18 cellular contexts compared by ENCODE assay signal in genomic region chr1:36116906-36117305, GRCh38. TPM values are rescaled to one million over a fixed set of nuclear protein-coding genes. Genes with fewer than 3 reads are reported as not detected.
A peak's percentile ranks its signal among the peaks of the same experiment; 100 is the strongest.
DNase-seq lines count a peak whose midpoint lies in the region; ATAC-seq and TF ChIP-seq lines count a peak whose summit lies in the region.
"Had no signal": no experiment of that assay in that cellular context is flagged by ENCODE, and none has a peak within 500 bp of the region (broad histone marks: within the 10 kb centered on the region; RNA-seq: fewer than 3 reads in every experiment).

No MANE protein-coding gene starts in this region.

- H3K4me2 ChIP-seq in osteoblast (ENCODE audit: insufficient read depth, low read length) = no peak overlapping the region
- H3K4me2 ChIP-seq: A549, PC-9 had no signal

- no peak overlapping the region for H3K4me3 ChIP-seq in AG10803 (ENCODE audit: low read length)
- no peak overlapping the region for H3K4me3 ChIP-seq in esophagus muscularis mucosa
- no peak overlapping the region for H3K4me3 ChIP-seq in osteoblast (ENCODE audit: insufficient read depth, low read length)
- no peak overlapping the region for H3K4me3 ChIP-seq in A673 (ENCODE audit: low read depth, low read length, poor library complexity, severe bottlenecking)
- H3K4me3 ChIP-seq: A549, PC-9 had no signal

- no peaks in the 10 kb centered on the region for H4K20me1 ChIP-seq in osteoblast (ENCODE audit: insufficient read depth, low read length)

- BruUV-seq in A673 (replicated peaks; lab: Mats Ljungman, UMichigan) = no TSS peak

- intact Hi-C loops in esophagus muscularis mucosa (cut with DNase I) = no loop called here
- intact Hi-C loops in A673 (cut with micrococcal nuclease; ENCODE audit: unreplicated experiment) = no loop called here

- H3K36me3 ChIP-seq in esophagus muscularis mucosa = no peaks in the 10 kb centered on the region
- no peaks in the 10 kb centered on the region for H3K36me3 ChIP-seq in osteoblast (ENCODE audit: insufficient read depth, low read length)
- no peaks in the 10 kb centered on the region for H3K36me3 ChIP-seq in A673 (ENCODE audit: insufficient read depth, low read length, poor library complexity, severe bottlenecking)

- CTCF ChIA-PET in A673 (lab: Charles Lee) = interaction anchor here (0.5 kb wide), 1 partner anchor 47 kb away, joined by 11 read pairs; no protein-coding TSS in a partner anchor

- peaks cover 4 to 57% (median 51%) of the 10 kb centered on the region in 4 donors for H3K4me1 ChIP-seq in esophagus muscularis mucosa
- H3K4me1 ChIP-seq in osteoblast (ENCODE audit: insufficient read depth, low read length) = peaks cover 31% of the 10 kb centered on the region
- no peaks in the 10 kb centered on the region for H3K4me1 ChIP-seq in A673 (ENCODE audit: insufficient read depth, low read length, poor library complexity, severe bottlenecking)
- H3K4me1 ChIP-seq: A549 had no signal

- H3K27ac ChIP-seq in esophagus muscularis mucosa (replicated peaks in 1 of 4) (peak overlapping the region in 3 of 4 donors; percentile 74 to 83 (median 76)), osteoblast (ENCODE audit: low read depth, low read length) (no peak overlapping the region), A673 (ENCODE audit: low read depth, low read length, poor library complexity, severe bottlenecking) (no peak overlapping the region)
- H3K27ac ChIP-seq: A549, PC-9 had no signal

- peak; percentile 54 for DNase-seq in AG10803 (ENCODE audit: low read depth)
- DNase-seq in NCI-H1694 (lab: John Stamatoyannopoulos, UW) = peak; percentile 40
- no peak for DNase-seq in esophagus muscularis mucosa (ENCODE audit: extremely low spot score)
- peak; percentile 56 for DNase-seq in osteoblast (ENCODE audit: insufficient read length, low spot score, missing footprints)
- no peak for DNase-seq in stimulated activated CD4-positive, alpha-beta T cell treated with anti-CD3 and anti-CD28 coated beads, Interleukin-4, amount 100 ng/mL, for 4 hours
- DNase-seq in NCI-H2081 treated with DMSO at 0.1 percent for 48 hours (lab: John Stamatoyannopoulos, UW) = no peak
- DNase-seq in A673 (ENCODE audit: low spot score) = no peak
- DNase-seq: DMS153, HCEC 1CT, KBM-7, NCI-H1417 treated with DMSO at 0.1 percent for 48 hours, NCI-H2029 treated with DMSO at 0.1 percent for 48 hours, NCI-H510A treated with DMSO at 0.1 percent for 48 hours, NCI-H82, PC-9 had no signal

- H3K9me3 ChIP-seq in esophagus muscularis mucosa (no peaks in the 10 kb centered on the region), osteoblast (ENCODE audit: low read depth, low read length) (no peaks in the 10 kb centered on the region), A673 (ENCODE audit: low read depth, low read length, poor library complexity, severe bottlenecking) (no peaks in the 10 kb centered on the region)
- H3K9me3 ChIP-seq: A549 had no signal

- 94% methylated on average over 2 of the region's 5 CpGs for WGBS in esophagus muscularis mucosa

- POLR2A ChIA-PET in A673 (lab: Charles Lee; ENCODE audit: low non-redundant PET) = no interaction called here

- no peak for ATAC-seq in HG03520 (IDR thresholded peaks at IDR 0.05; ENCODE audit: unreplicated experiment)

- no peak for TF ChIP-seq CTCF in AG10803 (conservative IDR thresholded peaks at IDR 0.05; ENCODE audit: low read length)
- no peak for TF ChIP-seq CTCF in esophagus muscularis mucosa (IDR thresholded peaks at IDR 0.05)
- TF ChIP-seq CTCF in osteoblast (IDR thresholded peaks at IDR 0.05; ENCODE audit: extremely low read depth, low read depth, low read length) = no peak
- TF ChIP-seq CTCF in A673 (conservative IDR thresholded peaks at IDR 0.05; ENCODE audit: low read depth, low read length) = no peak

- H3K79me2 ChIP-seq in osteoblast (ENCODE audit: insufficient read depth, low read length) = no peaks in the 10 kb centered on the region

- no peak for TF ChIP-seq EP300 in esophagus muscularis mucosa (IDR thresholded peaks at IDR 0.05)

- no peak overlapping the region for H2AFZ ChIP-seq in osteoblast (ENCODE audit: low read length)
- H2AFZ ChIP-seq: PC-9 had no signal

- H3K27me3 ChIP-seq in esophagus muscularis mucosa = no peaks in the 10 kb centered on the region
- H3K27me3 ChIP-seq in osteoblast (ENCODE audit: insufficient read depth, low read length) = no peaks in the 10 kb centered on the region
- no peaks in the 10 kb centered on the region for H3K27me3 ChIP-seq in A673 (replicated peaks; ENCODE audit: insufficient read depth, low read depth, low read length, poor library complexity)

- TF ChIP-seq POLR2A in esophagus muscularis mucosa (IDR thresholded peaks at IDR 0.05; ENCODE audit: low read depth) = no peak

RNA-seq across cellular contexts. Expression of gene COL8A2, which starts 8.1 kb away (rescaled TPM):
- 10 to 100 TPM; 20.7 to 57.4 (median 34.7) TPM for total RNA-seq in esophagus muscularis mucosa
- total RNA-seq in osteoblast = 12.7 and 15.2 TPM in 2 replicates
- 0.22 and 0.24 TPM in 2 replicates for total RNA-seq in A673 (2021)

RNA-seq across cellular contexts. Expression of gene ADPRS, which starts 28.2 kb away (rescaled TPM):
- total RNA-seq in esophagus muscularis mucosa = 10 to 100 TPM; 23.3 to 45.8 (median 40.8) TPM
- 20.6 and 24.2 TPM in 2 replicates for total RNA-seq in osteoblast
- 34.2 and 37.2 TPM in 2 replicates for total RNA-seq in A673 (2021)

RNA-seq across cellular contexts. Expression of gene TRAPPC3, which starts 32.4 kb away (rescaled TPM):
- total RNA-seq in esophagus muscularis mucosa (100 to 1,000 TPM in 3 of 4 donors, 10 to 100 TPM in 1; 97.9 to 164 (median 122) TPM), osteoblast (93.4 and 111 TPM in 2 replicates), A673 (2021) (86.5 and 86.6 TPM in 2 replicates)

RNA-seq across cellular contexts. Expression of gene TEKT2, which starts 33.0 kb away (rescaled TPM):
- total RNA-seq in esophagus muscularis mucosa = under 1 TPM in 1 of 4 donors, not detected in 3; 0.83 TPM
- total RNA-seq in osteoblast = 0.29 TPM in 1 of 2 replicates, not detected in the other
- 2.8 and 4.6 TPM in 2 replicates for total RNA-seq in A673 (2021)
- total RNA-seq: SK-MEL-5 had no signal

RNA-seq across cellular contexts. Expression of gene MAP7D1, which starts 39.1 kb away (rescaled TPM):
- total RNA-seq in esophagus muscularis mucosa (100 to 1,000 TPM; 162 to 263 (median 225) TPM), osteoblast (106 and 132 TPM in 2 replicates), A673 (2021) (192 and 206 TPM in 2 replicates)

Comparison
In these comparisons a context has a peak if more than half of its experiments do, and no peak if none do; other contexts are left out.
1. DNase-seq: peak in AG10803 (single experiment), NCI-H1694 (single experiment) and osteoblast (single experiment); none in esophagus muscularis mucosa (single experiment), stimulated activated CD4-positive, alpha-beta T cell treated with anti-CD3 and anti-CD28 coated beads, Interleukin-4, amount 100 ng/mL, for 4 hours (0 of 2), NCI-H2081 treated with DMSO at 0.1 percent for 48 hours (single experiment) and A673 (single experiment).
2. H3K27ac ChIP-seq: peak in esophagus muscularis mucosa (3 of 4); none in osteoblast (single experiment) and A673 (single experiment).
3. RNA of gene COL8A2, which starts 8.1 kb away (total RNA-seq): 20.7 to 57.4 TPM in esophagus muscularis mucosa and 12.7 to 15.2 TPM in osteoblast; 0.22 to 0.24 TPM in A673; every median in the first group is over 10 times any median in the second.